Comparison of ENCODE assay signal across 8 cellular contexts in genomic region chr22:43014062-43014875, GRCh38. TPM values are rescaled to one million over a fixed set of nuclear protein-coding genes. Genes with fewer than 3 reads are reported as not detected.
DNase-seq lines count a peak whose midpoint lies in the region; ATAC-seq and TF ChIP-seq lines count a peak whose summit lies in the region.

No MANE protein-coding gene starts in this region.

- H3K4me1 ChIP-seq in HUES48 (ENCODE audit: control insufficient read depth, insufficient read depth, low read length) (peaks cover 20% of the 10 kb centered on the region), mucosa of rectum (ENCODE audit: control insufficient read depth in 2 of 2, insufficient read depth in 2 of 2, low read length in 2 of 2) (peaks cover 25 to 38% of the 10 kb centered on the region in 2 donors), tibial artery (peaks cover 0 to 45% (median 20%) of the 10 kb centered on the region in 4 donors)

- peaks cover 21% of the 10 kb centered on the region for H3K4me1 Mint-ChIP-seq in activated CD4-positive, alpha-beta T cell treated with anti-CD3 and anti-CD28 coated beads for 36 hours

- CTCF ChIA-PET in activated CD4-positive, alpha-beta T cell treated with anti-CD3 and anti-CD28 coated beads for 36 hours (lab: Charles Lee): interaction anchor here (0.6 to 2.7 kb wide), 3 partner anchors 10 to 383 kb away, joined by 3 to 10 read pairs (median 7); no protein-coding TSS in a partner anchor

- H3K9ac ChIP-seq in HUES48 (ENCODE audit: low read depth, low read length) (peak overlapping the region; percentile 53), mucosa of rectum (ENCODE audit: low read depth in 1 of 2, low read length in 2 of 2) (peak overlapping the region; percentile 63 to 81)

- DNase-seq in NCI-H1417 (lab: John Stamatoyannopoulos, UW): peak; percentile 2 to 57 (median 27)
- DNase-seq in NCI-H1417 treated with DMSO at 0.1 percent for 48 hours (lab: John Stamatoyannopoulos, UW): no peak
- peak; percentile 56 for DNase-seq in activated CD4-positive, alpha-beta T cell treated with anti-CD3 and anti-CD28 coated beads for 36 hours
- DNase-seq in effector CD8-positive, alpha-beta T cell (lab: John Stamatoyannopoulos, UW): peak; percentile 34
- DNase-seq in tibial artery: peak in 1 of 2 donors; percentile 74
- DNase-seq in SKM-1 treated with dmso at 0.1 percent for 144 hours (lab: John Stamatoyannopoulos, UW; ENCODE audit: unreplicated experiment): no peak

- no peaks in the 10 kb centered on the region for H3K36me3 Mint-ChIP-seq in activated CD4-positive, alpha-beta T cell treated with anti-CD3 and anti-CD28 coated beads for 36 hours (ENCODE audit: low read depth)

- H3K4me3 Mint-ChIP-seq in activated CD4-positive, alpha-beta T cell treated with anti-CD3 and anti-CD28 coated beads for 36 hours: peak overlapping the region; percentile 90

- H3K27ac ChIP-seq in HUES48 (ENCODE audit: low read depth, low read length) (peak overlapping the region; percentile 82), mucosa of rectum (ENCODE audit: low read depth in 2 of 2, low read length in 2 of 2) (peak overlapping the region; percentile 76 to 77), tibial artery (peak overlapping the region; percentile 77 to 79)

- H3K4me3 ChIP-seq in HUES48 (ENCODE audit: low read depth, low read length) (peak overlapping the region; percentile 93), mucosa of rectum (ENCODE audit: low read length in 2 of 2) (peak overlapping the region; percentile 84 to 86), tibial artery (peak overlapping the region; percentile 87 to 100)

- no peaks in the 10 kb centered on the region for H3K9me3 Mint-ChIP-seq in activated CD4-positive, alpha-beta T cell treated with anti-CD3 and anti-CD28 coated beads for 36 hours (ENCODE audit: low read depth)

- peak overlapping the region; percentile 73 for H3K27ac Mint-ChIP-seq in activated CD4-positive, alpha-beta T cell treated with anti-CD3 and anti-CD28 coated beads for 36 hours

- TF ChIP-seq CTCF in tibial artery (IDR thresholded peaks at IDR 0.05): no peak

- POLR2A ChIA-PET in activated CD4-positive, alpha-beta T cell treated with anti-CD3 and anti-CD28 coated beads for 36 hours (lab: Charles Lee): interaction anchor here (1.2 to 1.4 kb wide), 3 partner anchors 14 to 120 kb away, joined by 3 to 5 read pairs (median 4); no protein-coding TSS in a partner anchor

- intact Hi-C loops in activated CD4-positive, alpha-beta T cell treated with anti-CD3 and anti-CD28 coated beads for 36 hours (cut with DNase I, micrococcal nuclease): loop anchor here (2.0 to 10.0 kb wide), 3 partner anchors 13 to 149 kb away; no protein-coding TSS in a partner anchor
- intact Hi-C loops in tibial artery (cut with DNase I; ENCODE audit: low total_unique reads): loop anchor here (10.0 kb wide), 2 partner anchors 109 to 149 kb away; no protein-coding TSS in a partner anchor

- peak; percentile 8 for ATAC-seq in activated CD4-positive, alpha-beta T cell treated with anti-CD3 and anti-CD28 coated beads for 36 hours

- H3K36me3 ChIP-seq in HUES48 (ENCODE audit: control insufficient read depth, insufficient read depth, low read length) (no peaks in the 10 kb centered on the region), mucosa of rectum (ENCODE audit: control insufficient read depth in 2 of 2, insufficient read depth in 2 of 2, low read length in 2 of 2) (no peaks in the 10 kb centered on the region), tibial artery (no peaks in the 10 kb centered on the region)

- H3K27me3 ChIP-seq in HUES48 (ENCODE audit: control insufficient read depth, insufficient read depth, low read length) (no peaks in the 10 kb centered on the region), mucosa of rectum (ENCODE audit: control insufficient read depth in 2 of 2, insufficient read depth in 2 of 2, low read length in 2 of 2) (no peaks in the 10 kb centered on the region), tibial artery (no peaks in the 10 kb centered on the region)

- no peaks in the 10 kb centered on the region for H3K27me3 Mint-ChIP-seq in activated CD4-positive, alpha-beta T cell treated with anti-CD3 and anti-CD28 coated beads for 36 hours

- H3K9me3 ChIP-seq in HUES48 (ENCODE audit: control insufficient read depth, insufficient read depth, low read length) (no peaks in the 10 kb centered on the region), mucosa of rectum (ENCODE audit: control insufficient read depth in 2 of 2, low read length in 2 of 2) (no peaks in the 10 kb centered on the region), tibial artery (no peaks in the 10 kb centered on the region)

RNA-seq across cellular contexts. Expression of gene PACSIN2, which starts 0.7 kb away (rescaled TPM):
- 10 to 100 TPM; 27.9 to 28.1 TPM for total RNA-seq in activated CD4-positive, alpha-beta T cell treated with anti-CD3 and anti-CD28 coated beads for 36 hours

Comparison
In these comparisons a context has a peak if more than half of its experiments do, and no peak if none do; other contexts are left out.
1. DNase-seq: peak in NCI-H1417 (3 of 3), activated CD4-positive, alpha-beta T cell treated with anti-CD3 and anti-CD28 coated beads for 36 hours (single experiment) and effector CD8-positive, alpha-beta T cell (single experiment); none in NCI-H1417 treated with DMSO at 0.1 percent for 48 hours (single experiment) and SKM-1 treated with dmso at 0.1 percent for 144 hours (single experiment).
2. Peak in every context shown above with its lines, with median percentiles within 50 percentile points of each other: H3K27ac ChIP-seq and H3K4me3 ChIP-seq.